In genomic region chr17:60128171-60128859, GRCh38 we compare ENCODE assay signal across 13 cellular contexts. TPM values are rescaled to one million over a fixed set of nuclear protein-coding genes. Genes with fewer than 3 reads are reported as not detected.
"Had no signal": no experiment of that assay in that cellular context is flagged by ENCODE, and none has a peak within 500 bp of the region (broad histone marks: within the 10 kb centered on the region; RNA-seq: fewer than 3 reads in every experiment).

No MANE protein-coding gene starts in this region.

- DNase-seq: activated CD4-positive, alpha-beta T cell treated with anti-CD3 and anti-CD28 coated beads for 36 hours; activated naive CD4-positive, alpha-beta T cell treated with anti-CD3 and anti-CD28 coated beads, Interleukin-2, amount 10 ng/mL, durations not matched to agents 7 days and 5 days; left lung; upper lobe of right lung had no signal

- H3K27ac ChIP-seq: adrenal gland, cardiac muscle cell, dorsolateral prefrontal cortex, esophagus muscularis mucosa, hepatocyte, left lung, upper lobe of right lung had no signal

- H3K79me2 ChIP-seq: hepatocyte had no signal

- ATAC-seq: activated CD4-positive, alpha-beta T cell treated with anti-CD3 and anti-CD28 coated beads for 36 hours; activated T-helper 17 cell treated with anti-CD3 and anti-CD28 coated beads, Interleukin-2, amount 50 U/mL, for 72 hours; left lung; natural killer cell treated with Interleukin-12 subunit alpha and Interleukin-12 subunit beta and Interleukin-15 and Interleukin-18, amount 100 ng/mL, for 72 hours; stimulated activated naive CD8-positive, alpha-beta T cell treated with anti-CD3 and anti-CD28 coated beads, Interleukin-15, amount 100 ng/mL, for 72 hours; upper lobe of right lung had no signal

- H2AFZ ChIP-seq: hepatocyte had no signal

- H3K4me3 ChIP-seq: adrenal gland, cardiac muscle cell, dorsolateral prefrontal cortex, esophagus muscularis mucosa, hepatocyte, left lung, upper lobe of right lung had no signal

- H3K4me1 ChIP-seq: adrenal gland had no signal

- H3K4me2 ChIP-seq: hepatocyte had no signal

- H3K27me3 ChIP-seq: adrenal gland, cardiac muscle cell, dorsolateral prefrontal cortex, hepatocyte had no signal

- H3K36me3 ChIP-seq: adrenal gland, cardiac muscle cell, upper lobe of right lung had no signal

- H3K9me3 ChIP-seq: adrenal gland, esophagus muscularis mucosa, left lung, upper lobe of right lung had no signal

RNA-seq across cellular contexts. Expression of gene CA4, which starts 21.5 kb away (rescaled TPM):
- total RNA-seq: activated CD4-positive, alpha-beta T cell treated with anti-CD3 and anti-CD28 coated beads for 36 hours; activated T-helper 17 cell treated with anti-CD3 and anti-CD28 coated beads, Interleukin-2, amount 50 U/mL, for 72 hours; natural killer cell treated with Interleukin-12 subunit alpha and Interleukin-12 subunit beta and Interleukin-15 and Interleukin-18, amount 100 ng/mL, for 72 hours; T-helper 1 cell treated with Interleukin-12 subunit alpha and Interleukin-12 subunit beta and Interleukin-4 antibody, amounts not matched to agents 30 ng/mL and 1 ng/mL, for 36 hours had no signal
